Comparison of ENCODE assay signal across 13 cellular contexts in the genomic region with DNA sequence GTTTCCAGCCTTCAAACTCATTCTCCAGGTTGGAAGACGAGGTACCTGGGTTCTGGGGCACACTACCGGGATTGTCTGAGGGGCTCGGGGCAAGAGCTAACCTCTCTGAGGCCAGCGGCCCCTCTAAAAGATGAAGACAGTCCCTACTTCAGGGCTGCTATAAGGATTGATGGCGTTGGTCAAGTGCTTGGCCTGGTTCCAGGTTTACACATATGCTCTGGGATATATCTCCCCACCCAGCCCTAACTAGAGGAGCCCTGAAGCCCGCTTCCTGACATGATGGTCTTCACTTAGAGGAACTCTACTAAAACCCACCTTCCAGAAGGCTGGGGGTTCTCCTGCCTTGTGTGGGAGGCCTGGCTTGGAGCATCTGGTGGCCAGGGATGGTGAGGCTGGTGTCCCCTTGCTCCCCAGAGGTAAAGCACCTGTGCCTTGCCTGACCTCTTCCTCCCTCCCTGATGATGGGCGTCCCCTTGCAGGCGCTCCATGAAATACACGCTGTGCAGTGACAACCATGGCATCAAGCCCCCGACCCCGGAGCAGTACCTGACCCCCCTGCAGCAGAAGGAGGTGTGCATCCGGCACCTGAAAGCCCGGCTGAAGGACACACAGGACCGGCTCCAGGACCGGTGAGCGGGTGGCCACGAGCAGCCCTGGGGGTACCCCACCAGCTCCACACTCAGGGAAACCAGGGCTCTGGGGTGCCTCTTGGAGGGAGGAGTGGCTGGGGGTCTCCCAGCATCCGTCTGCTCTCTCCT. TPM values are rescaled to one million over a fixed set of nuclear protein-coding genes. Genes with fewer than 3 reads are reported as not detected.
A peak's percentile ranks its signal among the peaks of the same experiment; 100 is the strongest.
DNase-seq lines count a peak whose midpoint lies in the region; ATAC-seq, FAIRE-seq and TF ChIP-seq lines count a peak whose summit lies in the region.
"Had no signal": no experiment of that assay in that cellular context is flagged by ENCODE, and none has a peak within 500 bp of the region (broad histone marks: within the 10 kb centered on the region; RNA-seq: fewer than 3 reads in every experiment).

No MANE protein-coding gene starts in this region.

- H3K9me3 Mint-ChIP-seq in CD4-positive, alpha-beta T cell, result no peaks in the 10 kb centered on the region
- H3K9me3 Mint-ChIP-seq: activated T-cell treated with anti-CD3 and anti-CD28 coated beads, Interleukin-2, amount 50 U/mL, for 72 hours had no signal

- POLR2A ChIA-PET in CD4-positive, alpha-beta T cell (lab: Charles Lee), result interaction anchor here (0.9 to 1.7 kb wide), 4 partner anchors 13 to 92 kb away, joined by 3 to 11 read pairs (median 4); no protein-coding TSS in a partner anchor
- POLR2A ChIA-PET in endothelial cell of umbilical vein (lab: Charles Lee), result no interaction called here

- peak overlapping the region; percentile 81 for H3K27ac Mint-ChIP-seq in CD4-positive, alpha-beta T cell
- peak overlapping the region; percentile 93 for H3K27ac Mint-ChIP-seq in T-helper 17 cell

- no peaks in the 10 kb centered on the region for H3K9me3 ChIP-seq in BLaER1 treated with 17β-estradiol and CSF1 and Interleukin-3, amounts not matched to agents 10 nM and 100 nM (replicated peaks in 1 of 11)
- no peaks in the 10 kb centered on the region for H3K9me3 ChIP-seq in CD4-positive, alpha-beta T cell (ENCODE audit: control insufficient read depth, low read length)
- H3K9me3 ChIP-seq in T-helper 17 cell (ENCODE audit: control insufficient read depth, low read length, poor library complexity, severe bottlenecking) (no peaks in the 10 kb centered on the region), endothelial cell of umbilical vein (replicated peaks; ENCODE audit: control insufficient read depth, insufficient read depth, low read length) (no peaks in the 10 kb centered on the region), HAP-1 (no peaks in the 10 kb centered on the region)

- intact Hi-C loops in CD4-positive, alpha-beta T cell (cut with DNase I, micrococcal nuclease), result no loop called here
- intact Hi-C loops in endothelial cell of umbilical vein (cut with micrococcal nuclease), result loop anchor here (5.0 to 10.0 kb wide), 2 partner anchors 73 to 185 kb away; partner anchors contain the start of genes PSMF1 and RAD21L1
- intact Hi-C loops in sciatic nerve (cut with DNase I), result no loop called here

- peak overlapping the region in 5 of 11 experiments; percentile 35 to 51 (median 39); a peak in 6 of 22 replicates for H3K9ac ChIP-seq in BLaER1 treated with 17β-estradiol and CSF1 and Interleukin-3, amounts not matched to agents 10 nM and 100 nM
- H3K9ac ChIP-seq in endothelial cell of umbilical vein (replicated peaks; ENCODE audit: extremely low read depth, insufficient read depth, low read length), result no peak overlapping the region

- H2AFZ ChIP-seq in endothelial cell of umbilical vein (ENCODE audit: low read depth, low read length), result peak overlapping the region; percentile 10

- TF ChIP-seq CTCF in CD4-positive, alpha-beta T cell (IDR thresholded peaks at IDR 0.05), result no peak
- no peak for TF ChIP-seq CTCF in endothelial cell of umbilical vein (IDR thresholded peaks at IDR 0.05; ENCODE audit: extremely low read depth in 1 of 2, insufficient read depth in 1 of 2, low read depth in 1 of 2, low read length in 2 of 2)

- no peak for TF ChIP-seq POLR2A in endothelial cell of umbilical vein (IDR thresholded peaks at IDR 0.05; ENCODE audit: low read depth, low read length)

- dilution Hi-C loops in endothelial cell of umbilical vein (cut with MboI; ENCODE audit: extremely low pct_ligation_motif_present, low sequenced_read_pairs), result loop anchor here (25.0 kb wide), 1 partner anchor 137 kb away; no protein-coding TSS in a partner anchor

- peak overlapping the region in 9 of 11 experiments; percentile 30 to 68 (median 48); a peak in 18 of 22 replicates for H3K27ac ChIP-seq in BLaER1 treated with 17β-estradiol and CSF1 and Interleukin-3, amounts not matched to agents 10 nM and 100 nM
- peak overlapping the region; percentile 25 for H3K27ac ChIP-seq in CD4-positive, alpha-beta T cell (ENCODE audit: low read depth, low read length)
- H3K27ac ChIP-seq in endothelial cell of umbilical vein (ENCODE audit: insufficient read depth, low read depth, low read length), result no peak overlapping the region
- H3K27ac ChIP-seq: brain microvascular endothelial cell had no signal

- no peaks in the 10 kb centered on the region for H3K27me3 Mint-ChIP-seq in CD4-positive, alpha-beta T cell
- H3K27me3 Mint-ChIP-seq in T-helper 17 cell, result no peaks in the 10 kb centered on the region

- no peak for DNase-seq in CD4-positive, alpha-beta T cell
- no peak for DNase-seq in T-helper 17 cell
- no peak for DNase-seq in endothelial cell of umbilical vein (ENCODE audit: low read depth, low spot score)
- no peak for DNase-seq in HAP-1 (ENCODE audit: low spot score in 2 of 2)
- no peak for DNase-seq in activated gamma-delta T cell (lab: John Stamatoyannopoulos, UW)
- no peak for DNase-seq in sciatic nerve (ENCODE audit: low spot score)
- DNase-seq: C1 segment of cervical spinal cord, hippocampal formation, NCI-H446 had no signal

- H3K36me3 ChIP-seq in BLaER1 treated with 17β-estradiol and CSF1 and Interleukin-3, amounts not matched to agents 10 nM and 100 nM, result no peaks in the 10 kb centered on the region
- H3K36me3 ChIP-seq in endothelial cell of umbilical vein (ENCODE audit: control insufficient read depth in 2 of 2, extremely low read depth in 1 of 2, insufficient read depth in 2 of 2, low read length in 2 of 2) (no peaks in the 10 kb centered on the region), HAP-1 (replicated peaks) (no peaks in the 10 kb centered on the region)
- H3K36me3 ChIP-seq: brain microvascular endothelial cell had no signal

- H3K27me3 ChIP-seq in BLaER1 treated with 17β-estradiol and CSF1 and Interleukin-3, amounts not matched to agents 10 nM and 100 nM, result no peaks in the 10 kb centered on the region
- H3K27me3 ChIP-seq in CD4-positive, alpha-beta T cell (ENCODE audit: control insufficient read depth, insufficient read depth, low read length), result no peaks in the 10 kb centered on the region
- no peaks in the 10 kb centered on the region for H3K27me3 ChIP-seq in endothelial cell of umbilical vein (ENCODE audit: control insufficient read depth in 2 of 2, insufficient read depth in 2 of 2, low read length in 2 of 2)
- no peaks in the 10 kb centered on the region for H3K27me3 ChIP-seq in HAP-1 (ENCODE audit: low read depth)
- H3K27me3 ChIP-seq: brain microvascular endothelial cell had no signal

- no peaks in the 10 kb centered on the region; a peak in 1 of 22 replicates for H4K20me1 ChIP-seq in BLaER1 treated with 17β-estradiol and CSF1 and Interleukin-3, amounts not matched to agents 10 nM and 100 nM
- no peaks in the 10 kb centered on the region for H4K20me1 ChIP-seq in endothelial cell of umbilical vein (replicated peaks; ENCODE audit: control insufficient read depth, extremely low read depth, insufficient read depth, low read length)

- peaks cover 27% of the 10 kb centered on the region for H3K4me1 Mint-ChIP-seq in CD4-positive, alpha-beta T cell (ENCODE audit: low read depth)
- H3K4me1 Mint-ChIP-seq in T-helper 17 cell, result peaks cover 19% of the 10 kb centered on the region

- no TSS peak for BruUV-seq in endothelial cell of umbilical vein (replicated peaks; lab: Mats Ljungman, UMichigan)

- H3K4me1 ChIP-seq in BLaER1 treated with 17β-estradiol and CSF1 and Interleukin-3, amounts not matched to agents 10 nM and 100 nM, result peaks cover 13 to 28% (median 23%) of the 10 kb centered on the region in 10 experiments
- peaks cover 12% of the 10 kb centered on the region for H3K4me1 ChIP-seq in endothelial cell of umbilical vein (ENCODE audit: control insufficient read depth, extremely low read depth, insufficient read depth, low read length)
- H3K4me1 ChIP-seq in HAP-1, result no peaks in the 10 kb centered on the region

- H3K36me3 Mint-ChIP-seq in CD4-positive, alpha-beta T cell (ENCODE audit: low read depth), result peaks cover 51% of the 10 kb centered on the region
- peaks cover 2% of the 10 kb centered on the region for H3K36me3 Mint-ChIP-seq in T-helper 17 cell (ENCODE audit: low read depth)

- H3K4me3 ChIP-seq in BLaER1 treated with 17β-estradiol and CSF1 and Interleukin-3, amounts not matched to agents 10 nM and 100 nM, result peak overlapping the region in 1 of 10 experiments; percentile 0; a peak in 1 of 20 replicates
- H3K4me3 ChIP-seq in endothelial cell of umbilical vein (replicated peaks in 1 of 3; ENCODE audit: insufficient read depth in 1 of 3, low read depth in 1 of 3, low read length in 3 of 3), result no peak overlapping the region
- H3K4me3 ChIP-seq in HAP-1, result no peak overlapping the region

- CTCF ChIA-PET in CD4-positive, alpha-beta T cell (lab: Charles Lee), result interaction anchor here (1.1 kb wide), 1 partner anchor 14 kb away, joined by 4 read pairs; no protein-coding TSS in a partner anchor
- CTCF ChIA-PET in endothelial cell of umbilical vein (lab: Charles Lee), result interaction anchor here (0.9 to 1.2 kb wide), 9 partner anchors 13 to 204 kb away, joined by 3 to 6 read pairs (median 4); partner anchors contain the start of genes NSFL1C and SIRPB2

- no peaks in the 10 kb centered on the region for H3K79me2 ChIP-seq in endothelial cell of umbilical vein (ENCODE audit: control insufficient read depth, insufficient read depth, low read length)

- H3K9me1 ChIP-seq in endothelial cell of umbilical vein (replicated peaks; ENCODE audit: control insufficient read depth, extremely low read depth, insufficient read depth, low read length), result no peaks in the 10 kb centered on the region

- in situ Hi-C loops in HAP-1 (cut with MboI; ENCODE audit: low sequenced_read_pairs), result no loop called here

- no peak for ATAC-seq in CD4-positive, alpha-beta T cell (ENCODE audit: poor library complexity)
- ATAC-seq in T-helper 17 cell (no peak), sciatic nerve (no peak)

- H3K4me2 ChIP-seq in BLaER1 treated with 17β-estradiol and CSF1 and Interleukin-3, amounts not matched to agents 10 nM and 100 nM, result peak overlapping the region; percentile 62 to 92 (median 74)
- H3K4me2 ChIP-seq in endothelial cell of umbilical vein (ENCODE audit: insufficient read depth, low read length), result peak overlapping the region; percentile 27

- no peak for FAIRE-seq in endothelial cell of umbilical vein (lab: Jason Lieb, UNC)
- FAIRE-seq: GM12891 had no signal

- H3K4me3 Mint-ChIP-seq in CD4-positive, alpha-beta T cell, result no peak overlapping the region
- H3K4me3 Mint-ChIP-seq in T-helper 17 cell, result peak overlapping the region; percentile 44

RNA-seq across cellular contexts. Expression of gene SDCBP2, which starts 28.7 kb away (rescaled TPM):
- total RNA-seq in CD4-positive, alpha-beta T cell, result 1 to 10 TPM; 1.2 to 1.3 TPM
- total RNA-seq in T-helper 17 cell (1 to 10 TPM; 1.2 to 2.3 TPM), endothelial cell of umbilical vein (5.5 and 9.0 TPM in 2 replicates), sciatic nerve (5.9 TPM)
- 5.8 and 6.9 TPM in 2 replicates for polyA plus RNA-seq in endothelial cell of umbilical vein
- polyA plus RNA-seq in endothelial cell of umbilical vein (2011; cell fraction: cytosol; rRNA removed), result 4.6 and 5.5 TPM in 2 replicates
- polyA plus RNA-seq in endothelial cell of umbilical vein (2011; cell fraction: nucleus; rRNA removed), result 11.0 and 11.4 TPM in 2 replicates
- 3.1 and 4.8 TPM in 2 replicates for polyA plus RNA-seq in endothelial cell of umbilical vein (2012)
- polyA minus RNA-seq in endothelial cell of umbilical vein, result 1.2 and 2.7 TPM in 2 replicates
- not detected for polyA minus RNA-seq in endothelial cell of umbilical vein (2011; cell fraction: cytosol; rRNA and poly(A)+ RNA removed)
- 2.2 and 2.3 TPM in 2 replicates for polyA minus RNA-seq in endothelial cell of umbilical vein (2011; cell fraction: nucleus; rRNA and poly(A)+ RNA removed)

RNA-seq across cellular contexts. Expression of gene SNPH, which starts 34.2 kb away (rescaled TPM):
- 10 to 100 TPM; 12.8 to 13.0 TPM for total RNA-seq in CD4-positive, alpha-beta T cell
- total RNA-seq in T-helper 17 cell (1 to 10 TPM; 6.7 to 9.4 TPM), endothelial cell of umbilical vein (5.1 and 5.5 TPM in 2 replicates), sciatic nerve (4.9 TPM)
- 2.3 TPM in 2 replicates for polyA plus RNA-seq in endothelial cell of umbilical vein
- polyA plus RNA-seq in endothelial cell of umbilical vein (2011; cell fraction: cytosol; rRNA removed), result 1.7 and 2.4 TPM in 2 replicates
- polyA plus RNA-seq in endothelial cell of umbilical vein (2011; cell fraction: nucleus; rRNA removed), result 4.8 and 7.5 TPM in 2 replicates
- 4.2 and 4.9 TPM in 2 replicates for polyA plus RNA-seq in endothelial cell of umbilical vein (2012)
- 3.0 and 3.4 TPM in 2 replicates for polyA minus RNA-seq in endothelial cell of umbilical vein
- polyA minus RNA-seq in endothelial cell of umbilical vein (2011; cell fraction: cytosol; rRNA and poly(A)+ RNA removed), result not detected
- 2.8 and 3.0 TPM in 2 replicates for polyA minus RNA-seq in endothelial cell of umbilical vein (2011; cell fraction: nucleus; rRNA and poly(A)+ RNA removed)
